In genomic region chr1:186183219-186183618, GRCh38 we compare ENCODE assay signal across 8 cellular contexts.
DNase-seq lines count a peak whose midpoint lies in the region; ATAC-seq, FAIRE-seq and TF ChIP-seq lines count a peak whose summit lies in the region.

No MANE protein-coding gene starts in this region.

- peak; percentile 86 for DNase-seq in MG63
- peak; percentile 88 for DNase-seq in glomerular visceral epithelial cell (ENCODE audit: extremely low spot score)
- DNase-seq in coronary artery (ENCODE audit: low spot score), result no peak
- DNase-seq in GM13976 (ENCODE audit: low spot score), result no peak
- DNase-seq in frontal cortex (ENCODE audit: low spot score in 2 of 2), result no peak
- no peak for DNase-seq in NCI-H524 (lab: John Stamatoyannopoulos, UW)

- H3K9me3 ChIP-seq in MG63, result no peaks in the 10 kb centered on the region

- H3K36me3 ChIP-seq in MG63, result no peaks in the 10 kb centered on the region

- no peak for TF ChIP-seq POLR2A in GM18505 (IDR thresholded peaks at IDR 0.05; ENCODE audit: borderline replicate concordance, extremely low read depth, insufficient read depth, insufficient read length)

- ATAC-seq in GM18505 (IDR thresholded peaks at IDR 0.05; ENCODE audit: unreplicated experiment), result peak; percentile 58
- peak; percentile 60 for ATAC-seq in GM21786 (IDR thresholded peaks at IDR 0.05; ENCODE audit: unreplicated experiment)

- H3K4me3 ChIP-seq in MG63, result no peak overlapping the region
- no peak overlapping the region for H3K4me3 ChIP-seq in coronary artery

- TF ChIP-seq CTCF in coronary artery (IDR thresholded peaks at IDR 0.05) (no peak), GM13976 (IDR thresholded peaks at IDR 0.05; ENCODE audit: borderline replicate concordance, control extremely low read depth, extremely low read depth, insufficient read depth, missing control alignments) (no peak)

- no peaks in the 10 kb centered on the region for H3K27me3 ChIP-seq in MG63

- H3K27ac ChIP-seq in coronary artery, result peak overlapping the region in 1 of 2 donors; percentile 44

- FAIRE-seq in frontal cortex (lab: Jason Lieb, UNC), result no peak

- in situ Hi-C loops in GM13976 (cut with MboI; ENCODE audit: low sequenced_read_pairs, unreplicated experiment), result no loop called here

Comparison
In these comparisons a context has a peak if more than half of its experiments do, and no peak if none do; other contexts are left out.
1. DNase-seq: peak in MG63 (single experiment) and glomerular visceral epithelial cell (single experiment); none in coronary artery (single experiment), GM13976 (single experiment), frontal cortex (0 of 2) and NCI-H524 (0 of 2).